ENCODE assay signal across 31 cellular contexts in the genomic region with DNA sequence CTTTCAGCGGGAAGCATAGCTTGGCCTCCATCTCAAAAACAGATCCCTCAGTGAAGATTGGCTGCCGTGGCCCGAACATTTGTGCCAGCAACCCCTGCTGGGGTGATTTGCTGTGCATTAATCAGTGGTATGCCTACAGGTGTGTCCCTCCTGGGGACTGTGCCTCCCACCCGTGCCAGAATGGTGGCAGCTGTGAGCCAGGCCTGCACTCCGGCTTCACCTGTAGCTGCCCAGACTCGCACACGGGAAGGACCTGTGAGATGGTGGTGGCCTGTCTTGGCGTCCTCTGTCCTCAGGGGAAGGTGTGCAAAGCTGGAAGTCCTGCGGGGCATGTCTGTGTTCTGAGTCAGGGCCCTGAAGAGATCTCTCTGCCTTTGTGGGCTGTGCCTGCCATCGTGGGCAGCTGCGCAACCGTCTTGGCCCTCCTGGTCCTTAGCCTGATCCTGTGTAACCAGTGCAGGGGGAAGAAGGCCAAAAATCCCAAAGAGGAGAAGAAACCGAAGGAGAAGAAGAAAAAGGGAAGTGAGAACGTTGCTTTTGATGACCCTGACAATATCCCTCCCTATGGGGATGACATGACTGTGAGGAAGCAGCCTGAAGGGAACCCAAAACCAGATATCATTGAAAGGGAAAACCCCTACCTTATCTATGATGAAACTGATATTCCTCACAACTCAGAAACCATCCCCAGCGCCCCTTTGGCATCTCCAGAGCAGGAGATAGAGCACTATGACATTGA.
"Had no signal": no experiment of that assay in that cellular context is flagged by ENCODE, and none has a peak within 500 bp of the region (broad histone marks: within the 10 kb centered on the region; RNA-seq: fewer than 3 reads in every experiment).

No MANE protein-coding gene starts in this region.

- H3K4me1 Mint-ChIP-seq: activated CD4-positive, alpha-beta T cell treated with anti-CD3 and anti-CD28 coated beads, Interleukin-2, amount 10 ng/mL, durations not matched to agents 24 days and 14 days; activated naive CD8-positive, alpha-beta T cell treated with anti-CD3 and anti-CD28 coated beads for 36 hours; T-helper 17 cell had no signal

- H3K4me2 ChIP-seq: hepatocyte had no signal

- H3K27ac ChIP-seq: adrenal gland, body of pancreas, coronary artery, dorsolateral prefrontal cortex, gastrocnemius medialis, hepatocyte, left ventricle myocardium inferior, neutrophil, ovary, psoas muscle, testis, transverse colon, uterus had no signal

- H3K36me3 ChIP-seq: adrenal gland, neutrophil, ovary, transverse colon, uterus had no signal

- H3K9me3 Mint-ChIP-seq: activated CD4-positive, alpha-beta T cell treated with anti-CD3 and anti-CD28 coated beads, Interleukin-2, amount 10 ng/mL, durations not matched to agents 24 days and 14 days; activated naive CD8-positive, alpha-beta T cell treated with anti-CD3 and anti-CD28 coated beads for 36 hours; activated T-helper 1 cell treated with anti-CD3 and anti-CD28 coated beads, Interleukin-12 subunit alpha, Interleukin-12 subunit beta, Interleukin-2, Interleukin-4 antibody, amounts not matched to agents 30 ng/mL and 10 ng/mL and 1 ng/mL, durations not matched to agents 14 hours and 24 hours and 36 hours; nephron had no signal

- H3K4me3 Mint-ChIP-seq: activated CD4-positive, alpha-beta memory T cell treated with anti-CD3 and anti-CD28 coated beads for 36 hours; activated CD4-positive, alpha-beta T cell treated with anti-CD3 and anti-CD28 coated beads, Interleukin-2, amount 10 ng/mL, durations not matched to agents 24 days and 14 days; activated naive CD4-positive, alpha-beta T cell treated with anti-CD3 and anti-CD28 coated beads for 36 hours; activated naive CD8-positive, alpha-beta T cell treated with anti-CD3 and anti-CD28 coated beads for 36 hours; activated T-helper 1 cell treated with anti-CD3 and anti-CD28 coated beads, Interleukin-12 subunit alpha, Interleukin-12 subunit beta, Interleukin-2, Interleukin-4 antibody, amounts not matched to agents 30 ng/mL and 10 ng/mL and 1 ng/mL, durations not matched to agents 14 hours and 24 hours and 36 hours; nephron; T-helper 17 cell had no signal

- H3K4me1 ChIP-seq: adrenal gland, body of pancreas, gastrocnemius medialis, left ventricle myocardium inferior, psoas muscle, testis, transverse colon, uterus had no signal

- H3K27me3 ChIP-seq: adrenal gland, body of pancreas, dorsolateral prefrontal cortex, gastrocnemius medialis, hepatocyte, neutrophil, ovary, testis, transverse colon, uterus had no signal

- H3K27me3 Mint-ChIP-seq: activated CD4-positive, alpha-beta memory T cell treated with anti-CD3 and anti-CD28 coated beads for 36 hours; activated CD4-positive, alpha-beta T cell treated with anti-CD3 and anti-CD28 coated beads, Interleukin-2, amount 10 ng/mL, durations not matched to agents 24 days and 14 days; activated naive CD8-positive, alpha-beta T cell treated with anti-CD3 and anti-CD28 coated beads for 36 hours; T-helper 17 cell had no signal

- ATAC-seq: body of pancreas, gastrocnemius medialis, psoas muscle, T-helper 17 cell had no signal

- H2AFZ ChIP-seq: hepatocyte had no signal

- H3K9me3 ChIP-seq: adrenal gland, body of pancreas, gastrocnemius medialis, left ventricle myocardium inferior, neutrophil, ovary, psoas muscle, testis, transverse colon, uterus had no signal

- H3K36me3 Mint-ChIP-seq: activated CD4-positive, alpha-beta memory T cell treated with anti-CD3 and anti-CD28 coated beads for 36 hours; activated naive CD8-positive, alpha-beta T cell treated with anti-CD3 and anti-CD28 coated beads for 36 hours had no signal

- H3K27ac Mint-ChIP-seq: activated CD4-positive, alpha-beta memory T cell treated with anti-CD3 and anti-CD28 coated beads for 36 hours; activated CD4-positive, alpha-beta T cell treated with anti-CD3 and anti-CD28 coated beads, Interleukin-2, amount 10 ng/mL, durations not matched to agents 24 days and 14 days; activated naive CD4-positive, alpha-beta T cell treated with anti-CD3 and anti-CD28 coated beads for 36 hours; activated naive CD8-positive, alpha-beta T cell treated with anti-CD3 and anti-CD28 coated beads for 36 hours; activated T-helper 1 cell treated with anti-CD3 and anti-CD28 coated beads, Interleukin-12 subunit alpha, Interleukin-12 subunit beta, Interleukin-2, Interleukin-4 antibody, amounts not matched to agents 30 ng/mL and 10 ng/mL and 1 ng/mL, durations not matched to agents 14 hours and 24 hours and 36 hours; nephron; T-helper 17 cell had no signal

- DNase-seq: activated CD4-positive, alpha-beta memory T cell treated with anti-CD3 and anti-CD28 coated beads for 36 hours; activated CD4-positive, alpha-beta T cell treated with anti-CD3 and anti-CD28 coated beads, Interleukin-2, amount 10 ng/mL, durations not matched to agents 24 days and 14 days; activated CD4-positive, CD25-positive, alpha-beta regulatory T cell treated with anti-CD3 and anti-CD28 coated beads, Interleukin-2, amount 50 U/mL, for 72 hours; activated CD8-positive, alpha-beta memory T cell treated with anti-CD3 and anti-CD28 coated beads, Interleukin-2, amount 50 U/mL, for 4 hours; activated effector memory CD4-positive, alpha-beta T cell treated with anti-CD3 and anti-CD28 coated beads, Interleukin-2, amount 50 U/mL, for 16 hours; activated naive CD4-positive, alpha-beta T cell treated with anti-CD3 and anti-CD28 coated beads for 36 hours; activated naive CD8-positive, alpha-beta T cell treated with anti-CD3 and anti-CD28 coated beads for 36 hours; activated T-cell treated with anti-CD3 and anti-CD28 coated beads, Interleukin-2, amount 50 U/mL, for 1 hour; adrenal gland; aorta; body of pancreas; cerebellar nuclear complex; dorsolateral prefrontal cortex; effector memory CD4-positive, alpha-beta T cell; erythroblast; gastrocnemius medialis; islet precursor cell; left ventricle myocardium inferior; ovary; psoas muscle; stimulated activated naive CD8-positive, alpha-beta T cell treated with anti-CD3 and anti-CD28 coated beads, Interleukin-15, Interleukin-2, amounts not matched to agents 100 U/mL and 50 U/mL, for 24 hours; T-helper 17 cell; T1000; testis; transverse colon; uterus had no signal

- H3K4me3 ChIP-seq: adrenal gland, body of pancreas, coronary artery, dorsolateral prefrontal cortex, gastrocnemius medialis, hepatocyte, left ventricle myocardium inferior, ovary, psoas muscle, testis, transverse colon, uterus had no signal

- H3K79me2 ChIP-seq: hepatocyte had no signal
